ENCODE assay signal across 35 cellular contexts in genomic region chr1:209491496-209491895, GRCh38.
"Had no signal": no experiment of that assay in that cellular context is flagged by ENCODE, and none has a peak within 500 bp of the region (broad histone marks: within the 10 kb centered on the region; RNA-seq: fewer than 3 reads in every experiment).

No MANE protein-coding gene starts in this region.

- H3K4me1 Mint-ChIP-seq: activated B cell treated with CpG ODN at 0.5 μM for 24 hours; activated naive CD8-positive, alpha-beta T cell treated with anti-CD3 and anti-CD28 coated beads for 36 hours; activated T-helper 17 cell treated with anti-CD3 and anti-CD28 coated beads, Interleukin-2, amount 50 U/mL, for 72 hours had no signal

- H3K27ac Mint-ChIP-seq: activated B cell treated with CpG ODN at 0.5 μM for 24 hours; activated CD4-positive, alpha-beta memory T cell treated with anti-CD3 and anti-CD28 coated beads for 36 hours; activated CD4-positive, alpha-beta T cell treated with anti-CD3 and anti-CD28 coated beads, Interleukin-2, amount 10 ng/mL, durations not matched to agents 24 days and 14 days; activated CD8-positive, alpha-beta T cell treated with anti-CD3 and anti-CD28 coated beads for 36 hours; activated naive CD4-positive, alpha-beta T cell treated with anti-CD3 and anti-CD28 coated beads for 36 hours; activated naive CD4-positive, alpha-beta T cell treated with anti-CD3 and anti-CD28 coated beads, Interleukin-2, amount 50 U/mL, for 72 hours; activated naive CD8-positive, alpha-beta T cell treated with anti-CD3 and anti-CD28 coated beads for 36 hours; activated T-cell treated with anti-CD3 and anti-CD28 coated beads, Interleukin-2, amount 50 U/mL, for 72 hours; activated T-helper 1 cell treated with anti-CD3 and anti-CD28 coated beads, Interleukin-12 subunit alpha, Interleukin-12 subunit beta, Interleukin-2, Interleukin-4 antibody, amounts not matched to agents 30 ng/mL and 10 ng/mL and 1 ng/mL, durations not matched to agents 14 hours and 24 hours and 36 hours; activated T-helper 17 cell treated with anti-CD3 and anti-CD28 coated beads, Interleukin-2, amount 50 U/mL, for 72 hours; T-helper 1 cell treated with Interleukin-12 subunit alpha and Interleukin-12 subunit beta and Interleukin-4 antibody, amounts not matched to agents 30 μg/mL and 1 μg/mL, for 36 hours; T-helper 2 cell treated with Interferon-gamma antibody and Interleukin-4, amounts not matched to agents 5 μg/mL and 100 μg/mL, for 36 hours had no signal

- H3K4me3 Mint-ChIP-seq: activated B cell treated with CpG ODN at 0.5 μM for 24 hours; activated CD4-positive, alpha-beta memory T cell treated with anti-CD3 and anti-CD28 coated beads for 36 hours; activated CD4-positive, alpha-beta T cell treated with anti-CD3 and anti-CD28 coated beads, Interleukin-2, amount 10 ng/mL, durations not matched to agents 24 days and 14 days; activated CD8-positive, alpha-beta T cell treated with anti-CD3 and anti-CD28 coated beads for 36 hours; activated naive CD4-positive, alpha-beta T cell treated with anti-CD3 and anti-CD28 coated beads for 36 hours; activated naive CD8-positive, alpha-beta T cell treated with anti-CD3 and anti-CD28 coated beads for 36 hours; activated T-cell treated with anti-CD3 and anti-CD28 coated beads, Interleukin-2, amount 50 U/mL, for 4 hours; activated T-cell treated with anti-CD3 and anti-CD28 coated beads, Interleukin-2, amount 50 U/mL, for 72 hours; activated T-helper 1 cell treated with anti-CD3 and anti-CD28 coated beads, Interleukin-12 subunit alpha, Interleukin-12 subunit beta, Interleukin-2, Interleukin-4 antibody, amounts not matched to agents 30 ng/mL and 10 ng/mL and 1 ng/mL, durations not matched to agents 14 hours and 24 hours and 36 hours; activated T-helper 17 cell treated with anti-CD3 and anti-CD28 coated beads, Interleukin-2, amount 50 U/mL, for 72 hours; T-helper 1 cell treated with Interleukin-12 subunit alpha and Interleukin-12 subunit beta and Interleukin-4 antibody, amounts not matched to agents 30 μg/mL and 1 μg/mL, for 36 hours; T-helper 2 cell treated with Interferon-gamma antibody and Interleukin-4, amounts not matched to agents 5 μg/mL and 100 μg/mL, for 36 hours had no signal

- H3K27me3 Mint-ChIP-seq: activated B cell treated with CpG ODN at 0.5 μM for 24 hours; activated CD4-positive, alpha-beta memory T cell treated with anti-CD3 and anti-CD28 coated beads for 36 hours had no signal

- H3K36me3 Mint-ChIP-seq: activated CD4-positive, alpha-beta memory T cell treated with anti-CD3 and anti-CD28 coated beads for 36 hours; activated naive CD8-positive, alpha-beta T cell treated with anti-CD3 and anti-CD28 coated beads for 36 hours had no signal

- H3K4me1 ChIP-seq: adrenal gland, body of pancreas, breast epithelium had no signal

- H3K9me3 Mint-ChIP-seq: activated CD4-positive, alpha-beta T cell treated with anti-CD3 and anti-CD28 coated beads, Interleukin-2, amount 10 ng/mL, durations not matched to agents 24 days and 14 days; activated T-helper 1 cell treated with anti-CD3 and anti-CD28 coated beads, Interleukin-12 subunit alpha, Interleukin-12 subunit beta, Interleukin-2, Interleukin-4 antibody, amounts not matched to agents 30 ng/mL and 10 ng/mL and 1 ng/mL, durations not matched to agents 14 hours and 24 hours and 36 hours; activated T-helper 17 cell treated with anti-CD3 and anti-CD28 coated beads, Interleukin-2, amount 50 U/mL, for 72 hours; T-helper 1 cell treated with Interleukin-12 subunit alpha and Interleukin-12 subunit beta and Interleukin-4 antibody, amounts not matched to agents 30 μg/mL and 1 μg/mL, for 36 hours; T-helper 2 cell treated with Interferon-gamma antibody and Interleukin-4, amounts not matched to agents 5 μg/mL and 100 μg/mL, for 36 hours had no signal

- H3K4me3 ChIP-seq: adrenal gland, body of pancreas, breast epithelium had no signal

- H3K9me3 ChIP-seq: adrenal gland, body of pancreas had no signal

- H3K27ac ChIP-seq: adrenal gland, body of pancreas, brain microvascular endothelial cell, breast epithelium, VCaP had no signal

- H3K36me3 ChIP-seq: adrenal gland, brain microvascular endothelial cell, breast epithelium had no signal

- ATAC-seq: activated CD8-positive, alpha-beta T cell treated with anti-CD3 and anti-CD28 coated beads for 36 hours; activated naive CD4-positive, alpha-beta T cell treated with anti-CD3 and anti-CD28 coated beads, Interleukin-2, amount 50 U/mL, for 72 hours; activated T-cell treated with anti-CD3 and anti-CD28 coated beads, Interleukin-2, amount 50 U/mL, for 4 hours; activated T-cell treated with anti-CD3 and anti-CD28 coated beads, Interleukin-2, amount 50 U/mL, for 72 hours; activated T-helper 17 cell treated with anti-CD3 and anti-CD28 coated beads, Interleukin-2, amount 50 U/mL, for 72 hours; body of pancreas had no signal

- DNase-seq: activated B cell treated with CpG ODN at 0.5 μM for 24 hours; activated CD4-positive, alpha-beta memory T cell treated with anti-CD3 and anti-CD28 coated beads for 36 hours; activated CD4-positive, alpha-beta T cell treated with anti-CD3 and anti-CD28 coated beads for 4 hours; activated CD4-positive, alpha-beta T cell treated with anti-CD3 and anti-CD28 coated beads, Interleukin-2, amount 10 ng/mL, durations not matched to agents 24 days and 14 days; activated CD4-positive, alpha-beta T cell treated with anti-CD3 and anti-CD28 coated beads, Interleukin-2, amount 50 U/mL, for 1 hour; activated CD4-positive, alpha-beta T cell treated with anti-CD3 and anti-CD28 coated beads, Interleukin-2, amount 50 U/mL, for 4 hours; activated CD4-positive, CD25-positive, alpha-beta regulatory T cell treated with anti-CD3 and anti-CD28 coated beads, Interleukin-2, amount 50 U/mL, for 72 hours; activated CD8-positive, alpha-beta memory T cell treated with anti-CD3 and anti-CD28 coated beads, Interleukin-2, amount 50 U/mL, for 4 hours; activated CD8-positive, alpha-beta T cell treated with anti-CD3 and anti-CD28 coated beads for 36 hours; activated effector memory CD4-positive, alpha-beta T cell treated with anti-CD3 and anti-CD28 coated beads, Interleukin-2, amount 50 U/mL, for 16 hours; activated gamma-delta T cell treated with Interleukin-2 at 50 U/mL for 16 hours; activated naive CD4-positive, alpha-beta T cell; activated naive CD4-positive, alpha-beta T cell treated with anti-CD3 and anti-CD28 coated beads for 36 hours; activated naive CD4-positive, alpha-beta T cell treated with anti-CD3 and anti-CD28 coated beads, Interleukin-2, amount 50 U/mL, for 16 hours; activated naive CD8-positive, alpha-beta T cell treated with anti-CD3 and anti-CD28 coated beads for 36 hours; activated T-cell treated with anti-CD3 and anti-CD28 coated beads for 4 hours; activated T-cell treated with anti-CD3 and anti-CD28 coated beads, Interleukin-2, amount 50 U/mL, for 1 hour; activated T-cell treated with anti-CD3 and anti-CD28 coated beads, Interleukin-2, amount 50 U/mL, for 4 hours; activated T-cell treated with anti-CD3 and anti-CD28 coated beads, Interleukin-2, amount 50 U/mL, for 72 hours; adrenal gland; amniotic stem cell; aorta; body of pancreas; brain microvascular endothelial cell; central memory CD4-positive, alpha-beta T cell; T-helper 1 cell; T-helper 2 cell; T-helper 9 cell had no signal

- H3K27me3 ChIP-seq: adrenal gland, body of pancreas, brain microvascular endothelial cell, breast epithelium had no signal
